Comparison of ENCODE assay signal across 8 cellular contexts in the genomic region with DNA sequence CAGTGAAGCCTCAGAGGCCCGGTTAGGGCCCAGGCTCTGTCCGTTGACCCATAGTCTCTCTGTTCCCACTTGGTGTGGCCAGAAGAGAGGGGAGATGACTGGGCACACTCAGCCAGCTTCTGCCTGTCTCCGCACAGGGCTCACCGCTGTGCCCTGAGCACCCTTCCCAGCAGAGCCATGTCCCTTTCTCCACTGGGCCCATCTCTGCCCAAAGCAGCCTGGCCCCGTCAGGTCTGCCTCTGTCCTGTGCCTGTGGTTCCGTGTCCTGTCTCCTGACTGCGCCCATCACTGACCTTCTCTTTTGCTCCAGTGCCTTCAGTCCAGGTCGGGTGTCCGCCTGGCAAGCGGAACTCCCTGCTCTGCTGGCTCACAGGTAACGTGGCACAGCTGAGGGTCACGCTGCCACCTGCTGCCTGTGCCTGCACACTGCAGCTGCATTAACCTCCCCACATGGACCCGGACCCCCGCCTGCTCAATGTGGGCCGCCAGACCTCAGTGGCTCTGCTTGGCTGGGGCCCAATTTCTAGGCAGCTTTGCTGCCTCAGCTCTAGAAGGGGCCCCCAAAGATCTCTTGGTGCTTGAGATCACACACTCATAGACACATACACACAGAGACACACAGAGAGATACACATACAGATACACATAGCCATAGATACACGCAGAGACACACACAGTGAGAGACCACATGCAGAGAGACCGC. TPM values are rescaled to one million over a fixed set of nuclear protein-coding genes. Genes with fewer than 3 reads are reported as not detected.
DNase-seq lines count a peak whose midpoint lies in the region; ATAC-seq and TF ChIP-seq lines count a peak whose summit lies in the region.

No MANE protein-coding gene starts in this region.

- H3K27ac ChIP-seq in HEK293 (ENCODE audit: extremely low read depth, low read depth, low read length) (no peak overlapping the region), coronary artery (no peak overlapping the region), lower lobe of right lung (no peak overlapping the region)

- H3K36me3 ChIP-seq in HEK293 (ENCODE audit: control insufficient read depth in 2 of 2, insufficient read depth in 1 of 2, low read length in 2 of 2) (peaks cover 15 to 59% of the 10 kb centered on the region in 2 experiments; a peak in 2 of 3 replicates), lower lobe of right lung (peaks cover 41% of the 10 kb centered on the region)

- ATAC-seq in lower lobe of right lung, result peak; percentile 92 to 94

- no peaks in the 10 kb centered on the region for H3K9me3 ChIP-seq in HEK293 (ENCODE audit: control insufficient read depth, insufficient read depth, low read depth, low read length)
- H3K9me3 ChIP-seq in lower lobe of right lung, result no peaks in the 10 kb centered on the region

- no peak overlapping the region for H3K4me3 ChIP-seq in HEK293 (ENCODE audit: low read depth, low read length)
- H3K4me3 ChIP-seq in coronary artery, result no peak overlapping the region
- no peak overlapping the region for H3K4me3 ChIP-seq in lower lobe of right lung

- CTCF ChIA-PET in HEK293 (lab: Yijun Ruan, JAX), result interaction anchor here (0.6 to 2.4 kb wide), 14 partner anchors 10 to 221 kb away, joined by 3 to 21 read pairs (median 4); a partner anchor contains a TSS

- intact Hi-C loops in lower lobe of right lung (cut with DNase I), result no loop called here

- DNase-seq in DMS 273 (lab: John Stamatoyannopoulos, UW; ENCODE audit: unreplicated experiment) (peak; percentile 81), DMS 273 treated with DMSO at 0.1 percent for 48 hours (lab: John Stamatoyannopoulos, UW) (no peak), NCI-H2029 (lab: John Stamatoyannopoulos, UW) (peak; percentile 63), coronary artery (ENCODE audit: low spot score) (no peak), lower lobe of right lung (peak; percentile 82)
- peak; percentile 66 for DNase-seq in activated CD4-positive, alpha-beta T cell treated with anti-CD3 and anti-CD28 coated beads, Interleukin-2, amount 50 U/mL, for 1 hour
- peak; percentile 40 for DNase-seq in stimulated activated CD8-positive, alpha-beta memory T cell treated with anti-CD3 and anti-CD28 coated beads, Interleukin-15, amount 100 ng/mL, for 1 hour (ENCODE audit: low read depth)

- peak; percentile 87 for TF ChIP-seq CTCF in HEK293 (tag by site-specific recombination; IDR thresholded peaks at IDR 0.05)
- TF ChIP-seq CTCF in coronary artery (IDR thresholded peaks at IDR 0.05), result peak; percentile 80
- peak; percentile 78 for TF ChIP-seq CTCF in lower lobe of right lung (IDR thresholded peaks at IDR 0.05)

- no peaks in the 10 kb centered on the region for H3K27me3 ChIP-seq in lower lobe of right lung (ENCODE audit: low read depth)

- H3K4me1 ChIP-seq in HEK293 (ENCODE audit: control insufficient read depth, insufficient read depth, low read length) (no peaks in the 10 kb centered on the region), lower lobe of right lung (peaks cover 8% of the 10 kb centered on the region)

- POLR2A ChIA-PET in HEK293 (lab: Yijun Ruan, JAX), result interaction anchor here (1.8 kb wide), 1 partner anchor 40 kb away, joined by 6 read pairs; a partner anchor contains a TSS

TF ChIP-seq in HEK293, 187 proteins besides CTCF, POLR2A, EP300 and RAD21:
- TF ChIP-seq ZNF521 (tag by site-specific recombination; IDR thresholded peaks at IDR 0.05), result no peak
- TF ChIP-seq ZNF654 (tag by site-specific recombination; IDR thresholded peaks at IDR 0.05; ENCODE audit: low read depth), result peak; percentile 57
- TF ChIP-seq ZBTB17 (tag by site-specific recombination; IDR thresholded peaks at IDR 0.05), result peak; percentile 57
- TF ChIP-seq, protein P1, sequence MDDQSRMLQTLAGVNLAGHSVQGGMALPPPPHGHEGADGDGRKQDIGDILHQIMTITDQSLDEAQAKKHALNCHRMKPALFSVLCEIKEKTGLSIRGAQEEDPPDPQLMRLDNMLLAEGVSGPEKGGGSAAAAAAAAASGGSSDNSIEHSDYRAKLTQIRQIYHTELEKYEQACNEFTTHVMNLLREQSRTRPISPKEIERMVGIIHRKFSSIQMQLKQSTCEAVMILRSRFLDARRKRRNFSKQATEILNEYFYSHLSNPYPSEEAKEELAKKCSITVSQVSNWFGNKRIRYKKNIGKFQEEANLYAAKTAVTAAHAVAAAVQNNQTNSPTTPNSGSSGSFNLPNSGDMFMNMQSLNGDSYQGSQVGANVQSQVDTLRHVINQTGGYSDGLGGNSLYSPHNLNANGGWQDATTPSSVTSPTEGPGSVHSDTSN (CRISPR knock-in tag; IDR thresholded peaks at IDR 0.05), result 0 out of 2 replicates have a peak, but pooled peaks have one; percentile 68
- peak; percentile 96 for TF ChIP-seq ZNF2 (tag by site-specific recombination; IDR thresholded peaks at IDR 0.05)
- TF ChIP-seq, protein P2, sequence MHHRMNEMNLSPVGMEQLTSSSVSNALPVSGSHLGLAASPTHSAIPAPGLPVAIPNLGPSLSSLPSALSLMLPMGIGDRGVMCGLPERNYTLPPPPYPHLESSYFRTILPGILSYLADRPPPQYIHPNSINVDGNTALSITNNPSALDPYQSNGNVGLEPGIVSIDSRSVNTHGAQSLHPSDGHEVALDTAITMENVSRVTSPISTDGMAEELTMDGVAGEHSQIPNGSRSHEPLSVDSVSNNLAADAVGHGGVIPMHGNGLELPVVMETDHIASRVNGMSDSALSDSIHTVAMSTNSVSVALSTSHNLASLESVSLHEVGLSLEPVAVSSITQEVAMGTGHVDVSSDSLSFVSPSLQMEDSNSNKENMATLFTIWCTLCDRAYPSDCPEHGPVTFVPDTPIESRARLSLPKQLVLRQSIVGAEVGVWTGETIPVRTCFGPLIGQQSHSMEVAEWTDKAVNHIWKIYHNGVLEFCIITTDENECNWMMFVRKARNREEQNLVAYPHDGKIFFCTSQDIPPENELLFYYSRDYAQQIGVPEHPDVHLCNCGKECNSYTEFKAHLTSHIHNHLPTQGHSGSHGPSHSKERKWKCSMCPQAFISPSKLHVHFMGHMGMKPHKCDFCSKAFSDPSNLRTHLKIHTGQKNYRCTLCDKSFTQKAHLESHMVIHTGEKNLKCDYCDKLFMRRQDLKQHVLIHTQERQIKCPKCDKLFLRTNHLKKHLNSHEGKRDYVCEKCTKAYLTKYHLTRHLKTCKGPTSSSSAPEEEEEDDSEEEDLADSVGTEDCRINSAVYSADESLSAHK (tag by site-specific recombination; IDR thresholded peaks at IDR 0.05), result no peak
- TF ChIP-seq ZIC2 (tag by site-specific recombination; IDR thresholded peaks at IDR 0.05), result peak; percentile 94
- 0 out of 2 replicates have a peak, but pooled peaks have one; percentile 19 for TF ChIP-seq ZNF600 (tag by site-specific recombination; IDR thresholded peaks at IDR 0.05)
- TF ChIP-seq, protein P3, sequence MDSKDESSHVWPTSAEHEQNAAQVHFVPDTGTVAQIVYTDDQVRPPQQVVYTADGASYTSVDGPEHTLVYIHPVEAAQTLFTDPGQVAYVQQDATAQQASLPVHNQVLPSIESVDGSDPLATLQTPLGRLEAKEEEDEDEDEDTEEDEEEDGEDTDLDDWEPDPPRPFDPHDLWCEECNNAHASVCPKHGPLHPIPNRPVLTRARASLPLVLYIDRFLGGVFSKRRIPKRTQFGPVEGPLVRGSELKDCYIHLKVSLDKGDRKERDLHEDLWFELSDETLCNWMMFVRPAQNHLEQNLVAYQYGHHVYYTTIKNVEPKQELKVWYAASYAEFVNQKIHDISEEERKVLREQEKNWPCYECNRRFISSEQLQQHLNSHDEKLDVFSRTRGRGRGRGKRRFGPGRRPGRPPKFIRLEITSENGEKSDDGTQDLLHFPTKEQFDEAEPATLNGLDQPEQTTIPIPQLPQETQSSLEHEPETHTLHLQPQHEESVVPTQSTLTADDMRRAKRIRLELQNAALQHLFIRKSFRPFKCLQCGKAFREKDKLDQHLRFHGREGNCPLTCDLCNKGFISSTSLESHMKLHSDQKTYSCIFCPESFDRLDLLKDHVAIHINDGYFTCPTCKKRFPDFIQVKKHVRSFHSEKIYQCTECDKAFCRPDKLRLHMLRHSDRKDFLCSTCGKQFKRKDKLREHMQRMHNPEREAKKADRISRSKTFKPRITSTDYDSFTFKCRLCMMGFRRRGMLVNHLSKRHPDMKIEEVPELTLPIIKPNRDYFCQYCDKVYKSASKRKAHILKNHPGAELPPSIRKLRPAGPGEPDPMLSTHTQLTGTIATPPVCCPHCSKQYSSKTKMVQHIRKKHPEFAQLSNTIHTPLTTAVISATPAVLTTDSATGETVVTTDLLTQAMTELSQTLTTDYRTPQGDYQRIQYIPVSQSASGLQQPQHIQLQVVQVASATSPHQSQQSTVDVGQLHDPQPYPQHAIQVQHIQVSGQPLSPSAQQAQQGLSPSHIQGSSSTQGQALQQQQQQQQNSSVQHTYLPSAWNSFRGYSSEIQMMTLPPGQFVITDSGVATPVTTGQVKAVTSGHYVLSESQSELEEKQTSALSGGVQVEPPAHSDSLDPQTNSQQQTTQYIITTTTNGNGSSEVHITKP (tag by site-specific recombination; IDR thresholded peaks at IDR 0.05), result 0 out of 2 replicates have a peak, but pooled peaks have one; percentile 15

RNA-seq across cellular contexts. Expression of a gene that starts 15.2 kb away (rescaled TPM):
- 29.0 TPM for total RNA-seq in lower lobe of right lung

RNA-seq across cellular contexts. Expression of a gene that starts 40.2 kb away (rescaled TPM):
- total RNA-seq in lower lobe of right lung, result 15.7 TPM

RNA-seq across cellular contexts. Expression of a gene that starts 42.9 kb away (rescaled TPM):
- 3.5 TPM for total RNA-seq in lower lobe of right lung

RNA-seq across cellular contexts. Expression of a gene that starts 56.9 kb away (rescaled TPM):
- total RNA-seq in lower lobe of right lung, result 9.4 TPM

Comparison
In these comparisons a context has a peak if more than half of its experiments do, and no peak if none do; other contexts are left out.
1. DNase-seq: peak in DMS 273 (single experiment), NCI-H2029 (single experiment), activated CD4-positive, alpha-beta T cell treated with anti-CD3 and anti-CD28 coated beads, Interleukin-2, amount 50 U/mL, for 1 hour (single experiment), lower lobe of right lung (single experiment) and stimulated activated CD8-positive, alpha-beta memory T cell treated with anti-CD3 and anti-CD28 coated beads, Interleukin-15, amount 100 ng/mL, for 1 hour (single experiment); none in DMS 273 treated with DMSO at 0.1 percent for 48 hours (single experiment) and coronary artery (single experiment).
2. Peak in every context shown above with its lines, with median percentiles within 50 percentile points of each other: CTCF ChIP-seq.